ENCODE assay signal across 30 cellular contexts in genomic region chr2:104321141-104321799, GRCh38.
DNase-seq lines count a peak whose midpoint lies in the region; ATAC-seq, FAIRE-seq and TF ChIP-seq lines count a peak whose summit lies in the region.
"Had no signal": no experiment of that assay in that cellular context is flagged by ENCODE, and none has a peak within 500 bp of the region (broad histone marks: within the 10 kb centered on the region; RNA-seq: fewer than 3 reads in every experiment).

No MANE protein-coding gene starts in this region.

- ATAC-seq in HG03280 (IDR thresholded peaks at IDR 0.05; ENCODE audit: unreplicated experiment): no peak
- ATAC-seq: activated naive CD8-positive, alpha-beta T cell treated with anti-CD3 and anti-CD28 coated beads, Interleukin-2, amount 50 U/mL, for 24 hours; lower lobe of right lung; upper lobe of right lung had no signal

- in situ Hi-C loops in astrocyte of the cerebellum (cut with HindIII; ENCODE audit: low sequenced_read_pairs): no loop called here

- no peak overlapping the region for H2AK5ac ChIP-seq in neuronal stem cell (ENCODE audit: low read depth, low read length)

- H3K14ac ChIP-seq in neuronal stem cell (ENCODE audit: low read length): no peak overlapping the region

- H3K9me3 ChIP-seq in hepatocyte (ENCODE audit: low read depth) (no peaks in the 10 kb centered on the region), neuronal stem cell (replicated peaks in 1 of 2; ENCODE audit: control insufficient read depth in 2 of 2, insufficient read depth in 1 of 2, low read depth in 1 of 2, low read length in 2 of 2) (no peaks in the 10 kb centered on the region)
- H3K9me3 ChIP-seq: lower lobe of right lung, MG63, upper lobe of right lung had no signal

- H3K4me3 ChIP-seq in astrocyte of the cerebellum (ENCODE audit: low read depth, low read length) (peak overlapping the region; percentile 1), hepatocyte (no peak overlapping the region), neuronal stem cell (ENCODE audit: low read length in 2 of 2) (no peak overlapping the region)
- H3K4me3 ChIP-seq: GM23248, lower lobe of right lung, MG63, smooth muscle cell, upper lobe of right lung had no signal

- no peak overlapping the region for H4K8ac ChIP-seq in neuronal stem cell (ENCODE audit: low read depth, low read length)

- H3K27me3 ChIP-seq in hepatocyte (peaks cover 5% of the 10 kb centered on the region), neuronal stem cell (ENCODE audit: control insufficient read depth in 3 of 3, insufficient read depth in 3 of 3, low read depth in 1 of 3, low read length in 3 of 3) (no peaks in the 10 kb centered on the region)
- H3K27me3 ChIP-seq: upper lobe of right lung had no signal

- TF ChIP-seq CTCF in astrocyte of the cerebellum (IDR thresholded peaks at IDR 0.05; ENCODE audit: low read depth, low read length, missing control alignments) (no peak), hepatocyte (IDR thresholded peaks at IDR 0.05; ENCODE audit: poor library complexity) (no peak)

- H2BK5ac ChIP-seq in neuronal stem cell (ENCODE audit: low read length): no peak overlapping the region

- H3K4me1 ChIP-seq in hepatocyte (ENCODE audit: insufficient read depth) (peaks cover 5% of the 10 kb centered on the region), neuronal stem cell (ENCODE audit: control insufficient read depth in 2 of 2, insufficient read depth in 1 of 2, low read depth in 1 of 2, low read length in 2 of 2) (peaks cover 7 to 12% of the 10 kb centered on the region in 2 donors)
- H3K4me1 ChIP-seq: lower lobe of right lung, upper lobe of right lung had no signal

- H3K79me1 ChIP-seq in neuronal stem cell (ENCODE audit: low read depth, low read length): no peaks in the 10 kb centered on the region

- no peaks in the 10 kb centered on the region for H3K79me2 ChIP-seq in hepatocyte

- no peak for FAIRE-seq in RCC 7860 (lab: Jason Lieb, UNC)
- FAIRE-seq: frontal cortex had no signal

- H3K23ac ChIP-seq in neuronal stem cell (ENCODE audit: low read depth, low read length, poor library complexity): no peak overlapping the region

- no peak overlapping the region for H2BK120ac ChIP-seq in neuronal stem cell (ENCODE audit: low read depth, low read length)

- H2AFZ ChIP-seq in hepatocyte: no peak overlapping the region
- peak overlapping the region; percentile 83 for H2AFZ ChIP-seq in neuronal stem cell (ENCODE audit: low read length)
- H2AFZ ChIP-seq: GM23248 had no signal

- H4K20me1 ChIP-seq in hepatocyte (ENCODE audit: insufficient read depth, poor library complexity, severe bottlenecking): no peaks in the 10 kb centered on the region

- H3K4me2 ChIP-seq in hepatocyte (peak overlapping the region; percentile 55), neuronal stem cell (ENCODE audit: insufficient read depth, low read length, poor library complexity, severe bottlenecking) (no peak overlapping the region)
- H3K4me2 ChIP-seq: KMS-11 had no signal

- no peak overlapping the region for H4K91ac ChIP-seq in neuronal stem cell (ENCODE audit: low read depth, low read length, poor library complexity)

- no peak overlapping the region for H3K18ac ChIP-seq in neuronal stem cell (ENCODE audit: low read length)

- no peak overlapping the region for H3K9ac ChIP-seq in neuronal stem cell (ENCODE audit: low read depth, low read length, poor library complexity)
- H3K9ac ChIP-seq: GM23248, KMS-11 had no signal

- 79% methylated on average over 9 of the region's 9 CpGs for WGBS in hepatocyte (ENCODE audit: low lambda C conversion rate, missing lambda C conversion rate)
- WGBS in neuronal stem cell (ENCODE audit: extremely low coverage in 2 of 2, insufficient read length in 2 of 2, insufficient replicate concordance in 1 of 2), 2 donors: no CpG with 5 or more reads among the region's 9 CpGs

- DNase-seq in Ammon's horn (ENCODE audit: low spot score): peak; percentile 29
- peak; percentile 2 for DNase-seq in astrocyte of the cerebellum (ENCODE audit: low read depth)
- no peak for DNase-seq in hepatocyte (ENCODE audit: low spot score)
- peak; percentile 14 for DNase-seq in neuronal stem cell (ENCODE audit: low spot score)
- no peak for DNase-seq in effector CD8-positive, alpha-beta T cell (lab: John Stamatoyannopoulos, UW)
- DNase-seq in RCC 7860 (ENCODE audit: low spot score): no peak
- DNase-seq in GDM1 (lab: John Stamatoyannopoulos, UW): no peak
- DNase-seq: 8988T; activated CD4-positive, alpha-beta memory T cell treated with anti-CD3 and anti-CD28 coated beads, Interleukin-2, amount 10 ng/mL, durations not matched to agents 7 days and 5 days; activated CD4-positive, alpha-beta T cell treated with anti-CD3 and anti-CD28 coated beads for 1 hour; activated CD8-positive, alpha-beta memory T cell treated with anti-CD3 and anti-CD28 coated beads, Interleukin-2, amount 50 U/mL, for 4 hours; activated naive CD4-positive, alpha-beta T cell; activated naive CD8-positive, alpha-beta T cell treated with anti-CD3 and anti-CD28 coated beads, Interleukin-2, amount 50 U/mL, for 24 hours; Calu3; dermis blood vessel endothelial cell; DND-41; GM23248; HFFc6; lower lobe of right lung; MG63; NCI-H1105 treated with DMSO at 0.1 percent for 48 hours; NCI-H1930; SHP77 treated with DMSO at 0.1 percent for 48 hours; stimulated activated naive CD4-positive, alpha-beta T cell; upper lobe of right lung had no signal

- no peak overlapping the region for H3K4ac ChIP-seq in neuronal stem cell (ENCODE audit: low read length)

- no peak overlapping the region for H2BK15ac ChIP-seq in neuronal stem cell (ENCODE audit: low read length)

- no peak overlapping the region for H2BK12ac ChIP-seq in neuronal stem cell (ENCODE audit: low read length)

- no peaks in the 10 kb centered on the region for H3K9me2 ChIP-seq in hepatocyte (replicated peaks; ENCODE audit: insufficient read depth)

- H3K27ac ChIP-seq in hepatocyte (no peak overlapping the region), neuronal stem cell (replicated peaks; ENCODE audit: low read length) (no peak overlapping the region)
- H3K27ac ChIP-seq: GM23248, HL-60, KMS-11, lower lobe of right lung, upper lobe of right lung had no signal

- no peaks in the 10 kb centered on the region for H3K36me3 ChIP-seq in hepatocyte (replicated peaks; ENCODE audit: insufficient read depth, low read depth)
- H3K36me3 ChIP-seq in neuronal stem cell (replicated peaks in 1 of 2; ENCODE audit: control insufficient read depth in 2 of 2, insufficient read depth in 2 of 2, low read length in 2 of 2): no peaks in the 10 kb centered on the region
- H3K36me3 ChIP-seq: lower lobe of right lung, MG63, upper lobe of right lung had no signal

Comparison
In these comparisons a context has a peak if more than half of its experiments do, and no peak if none do; other contexts are left out.
1. DNase-seq: peak in Ammon's horn (single experiment), astrocyte of the cerebellum (single experiment) and neuronal stem cell (single experiment); none in hepatocyte (single experiment), effector CD8-positive, alpha-beta T cell (single experiment), RCC 7860 (single experiment) and GDM1 (single experiment).